Comparison of ENCODE assay signal across 13 cellular contexts in the genomic region with DNA sequence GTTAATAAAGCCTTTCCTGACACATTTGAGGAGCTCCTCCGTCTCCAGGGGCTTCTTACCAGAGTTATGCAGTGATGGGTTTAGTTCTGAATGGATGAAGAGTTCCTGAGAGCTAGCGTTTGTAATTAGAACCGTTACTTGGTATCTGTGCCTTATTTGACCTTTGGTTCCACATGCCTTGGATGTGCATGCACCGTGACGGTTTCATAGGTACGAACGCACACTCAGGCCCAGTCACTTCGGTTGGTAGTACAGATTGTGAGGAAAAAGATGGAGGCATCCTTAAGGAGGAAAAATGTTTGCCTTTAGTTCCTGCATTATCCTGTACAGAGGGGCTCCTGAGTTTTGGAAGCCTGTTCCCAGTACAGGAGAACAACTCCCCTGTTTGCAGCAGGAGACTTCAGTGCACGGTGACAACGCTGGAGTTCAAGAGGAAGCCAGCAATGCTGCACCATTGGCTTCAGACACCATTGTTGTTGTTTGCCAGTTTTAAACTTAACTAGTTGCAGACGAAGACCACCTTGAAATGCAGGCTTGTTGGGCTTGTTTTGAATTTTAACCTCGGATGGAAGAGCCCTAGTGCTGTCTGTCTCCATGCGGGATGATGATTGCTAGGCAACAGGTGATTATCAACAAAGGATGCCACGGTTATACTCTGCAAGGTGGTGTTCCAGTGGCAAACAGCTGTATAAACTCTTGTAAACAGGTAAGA. TPM values are rescaled to one million over a fixed set of nuclear protein-coding genes. Genes with fewer than 3 reads are reported as not detected.
DNase-seq lines count a peak whose midpoint lies in the region; ATAC-seq and TF ChIP-seq lines count a peak whose summit lies in the region.
"Had no signal": no experiment of that assay in that cellular context is flagged by ENCODE, and none has a peak within 500 bp of the region (broad histone marks: within the 10 kb centered on the region; RNA-seq: fewer than 3 reads in every experiment).

No MANE protein-coding gene starts in this region.

- in situ Hi-C loops in KBM-7 (cut with MboI; ENCODE audit: low pct_unique_long_range_greater_than_20kb, low sequenced_read_pairs), result no loop called here

- TF ChIP-seq CTCF in right atrium auricular region (IDR thresholded peaks at IDR 0.05) (no peak), NB4 (IDR thresholded peaks at IDR 0.05; ENCODE audit: low read depth, low read length) (no peak), endothelial cell (IDR thresholded peaks at IDR 0.05; ENCODE audit: unreplicated experiment) (no peak)

- no peaks in the 10 kb centered on the region for H3K36me3 Mint-ChIP-seq in endothelial cell (ENCODE audit: low read depth, unreplicated experiment)

- intact Hi-C loops in Right ventricle myocardium superior (cut with DNase I), result no loop called here

- H3K27me3 Mint-ChIP-seq in endothelial cell (ENCODE audit: unreplicated experiment), result peaks cover 2% of the 10 kb centered on the region

- H3K36me3 ChIP-seq in right atrium auricular region (peaks cover 21% of the 10 kb centered on the region), skeletal muscle tissue (ENCODE audit: control insufficient read depth in 3 of 3, insufficient read depth in 3 of 3, low read length in 3 of 3) (peaks cover 0 to 7% (median 0%) of the 10 kb centered on the region in 3 donors)

- H3K4me3 ChIP-seq in right atrium auricular region (no peak overlapping the region), NB4 (ENCODE audit: low read depth, low read length) (peak overlapping the region; percentile 30), skeletal muscle tissue (ENCODE audit: low read length in 3 of 3) (peak overlapping the region in 2 of 3 donors; percentile 20 to 22)

- H3K27me3 ChIP-seq in right atrium auricular region (no peaks in the 10 kb centered on the region), skeletal muscle tissue (ENCODE audit: control insufficient read depth in 3 of 3, insufficient read depth in 3 of 3, low read length in 3 of 3) (no peaks in the 10 kb centered on the region)

- no peak overlapping the region for H3K4me3 Mint-ChIP-seq in endothelial cell (ENCODE audit: unreplicated experiment)
- H3K4me3 Mint-ChIP-seq: CD14-positive monocyte had no signal

- H3K9me3 ChIP-seq in right atrium auricular region, result no peaks in the 10 kb centered on the region
- no peaks in the 10 kb centered on the region for H3K9me3 ChIP-seq in skeletal muscle tissue (ENCODE audit: control insufficient read depth in 3 of 3, low read length in 3 of 3)

- ATAC-seq in Right ventricle myocardium superior (ENCODE audit: poor library complexity), result peak; percentile 61

- H3K27ac Mint-ChIP-seq in endothelial cell (ENCODE audit: unreplicated experiment), result peak overlapping the region; percentile 65

- H3K4me1 ChIP-seq in right atrium auricular region (peaks cover 0 to 82% of the 10 kb centered on the region in 2 donors), skeletal muscle tissue (ENCODE audit: control insufficient read depth in 3 of 3, insufficient read depth in 3 of 3, low read length in 3 of 3) (peaks cover 22 to 47% (median 38%) of the 10 kb centered on the region in 3 donors)

- DNase-seq in Right ventricle myocardium superior (no peak), right atrium auricular region (ENCODE audit: low spot score) (no peak), NB4 (ENCODE audit: low read depth) (no peak), endothelial cell (ENCODE audit: low spot score) (no peak), NCI-H2171 treated with DMSO at 0.1 percent for 48 hours (lab: John Stamatoyannopoulos, UW) (no peak), hypothalamus (lab: John Stamatoyannopoulos, UW) (no peak), KBM-7 (no peak)
- DNase-seq: activated naive CD4-positive, alpha-beta T cell; NCI-H2029; RPMI8226; WERI-Rb-1 had no signal

- H3K9ac ChIP-seq in skeletal muscle tissue (ENCODE audit: low read depth in 1 of 3, low read length in 3 of 3), result no peak overlapping the region

- no peak for TF ChIP-seq POLR2A in NB4 (IDR thresholded peaks at IDR 0.05; ENCODE audit: extremely low read depth, insufficient read length)

- H3K4me1 Mint-ChIP-seq in endothelial cell (ENCODE audit: unreplicated experiment), result peaks cover 17% of the 10 kb centered on the region

- H3K9me3 Mint-ChIP-seq in endothelial cell (ENCODE audit: unreplicated experiment), result no peaks in the 10 kb centered on the region
- H3K9me3 Mint-ChIP-seq: CD14-positive monocyte had no signal

- H3K27ac ChIP-seq in right atrium auricular region (no peak overlapping the region), skeletal muscle tissue (ENCODE audit: low read depth, low read length) (no peak overlapping the region)
- H3K27ac ChIP-seq: WERI-Rb-1 had no signal

RNA-seq across cellular contexts. Expression of a gene that starts 8.2 kb away (rescaled TPM):
- total RNA-seq in Right ventricle myocardium superior, result 13.9 TPM
- 10 to 100 TPM; 16.5 to 17.0 TPM for total RNA-seq in right atrium auricular region
- 27.6 TPM for total RNA-seq in endothelial cell (ENCODE audit: unreplicated experiment)
- total RNA-seq in skeletal muscle tissue, result 29.7 TPM

RNA-seq across cellular contexts. Expression of a gene that starts 43.5 kb away (rescaled TPM):
- 3.4 TPM for total RNA-seq in Right ventricle myocardium superior
- 1 to 10 TPM; 4.7 to 8.9 TPM for total RNA-seq in right atrium auricular region
- 7.2 TPM for total RNA-seq in endothelial cell (ENCODE audit: unreplicated experiment)
- total RNA-seq in skeletal muscle tissue, result 12.5 TPM

Comparison
In these comparisons a context has a peak if more than half of its experiments do, and no peak if none do; other contexts are left out.
1. H3K4me3 ChIP-seq: peak in NB4 (single experiment) and skeletal muscle tissue (2 of 3); none in right atrium auricular region (0 of 2).